Comparison of ENCODE assay signal across 12 cellular contexts in genomic region chr11:117189191-117189940, GRCh38. TPM values are rescaled to one million over a fixed set of nuclear protein-coding genes. Genes with fewer than 3 reads are reported as not detected.
DNase-seq lines count a peak whose midpoint lies in the region; ATAC-seq and TF ChIP-seq lines count a peak whose summit lies in the region.
"Had no signal": no experiment of that assay in that cellular context is flagged by ENCODE, and none has a peak within 500 bp of the region (broad histone marks: within the 10 kb centered on the region; RNA-seq: fewer than 3 reads in every experiment).

No MANE protein-coding gene starts in this region.

- no peak overlapping the region for H2AK5ac ChIP-seq in mesenchymal stem cell (ENCODE audit: low read length, severe bottlenecking)

- no peak overlapping the region for H3K9ac ChIP-seq in mesenchymal stem cell (ENCODE audit: low read length)
- H3K9ac ChIP-seq: parathyroid adenoma had no signal

- H2BK5ac ChIP-seq in mesenchymal stem cell (ENCODE audit: low read depth, low read length, poor library complexity, severe bottlenecking) = no peak overlapping the region

- no peak overlapping the region for H3K14ac ChIP-seq in mesenchymal stem cell (ENCODE audit: low read length in 2 of 2)

- TF ChIP-seq CTCF in GM12864 (IDR thresholded peaks at IDR 0.05; ENCODE audit: low read depth, low read length, missing control alignments) (no peak), OCI-LY7 (conservative IDR thresholded peaks at IDR 0.05; ENCODE audit: low read length) (no peak), vagina (IDR thresholded peaks at IDR 0.05) (no peak), tibial nerve (IDR thresholded peaks at IDR 0.05) (no peak)

- H2BK120ac ChIP-seq in mesenchymal stem cell (ENCODE audit: low read depth, low read length) = no peak overlapping the region

- H3K4me3 ChIP-seq in GM12864 (ENCODE audit: low read depth, low read length) (no peak overlapping the region), OCI-LY7 (ENCODE audit: low read depth, low read length, poor library complexity, severe bottlenecking) (peak overlapping the region; percentile 7), mesenchymal stem cell (ENCODE audit: insufficient read depth in 1 of 2, low read depth in 1 of 2, low read length in 2 of 2) (no peak overlapping the region), vagina (no peak overlapping the region), tibial nerve (no peak overlapping the region)
- H3K4me3 ChIP-seq: body of pancreas had no signal

- POLR2A ChIA-PET in OCI-LY7 (lab: Charles Lee) = no interaction called here

- peak overlapping the region; percentile 56 for H3K4me2 ChIP-seq in OCI-LY7 (ENCODE audit: low read length)
- no peak overlapping the region for H3K4me2 ChIP-seq in mesenchymal stem cell (ENCODE audit: low read length, poor library complexity, severe bottlenecking)

- H4K20me1 ChIP-seq in OCI-LY7 (ENCODE audit: insufficient read depth, low read length) = no peaks in the 10 kb centered on the region

- H3K36me3 ChIP-seq in OCI-LY7 (ENCODE audit: insufficient read depth, low read length) (peaks cover 35% of the 10 kb centered on the region; the same call in 1 of the 2 replicates), mesenchymal stem cell (ENCODE audit: control insufficient read depth in 1 of 2, insufficient read depth in 2 of 2, low read depth in 1 of 2, low read length in 2 of 2) (peaks cover 78 to 82% of the 10 kb centered on the region in 2 experiments), vagina (peaks cover 2 to 56% of the 10 kb centered on the region in 2 donors), tibial nerve (peaks cover 0 to 99% (median 31%) of the 10 kb centered on the region in 3 donors)

- no peaks in the 10 kb centered on the region for H3K79me2 ChIP-seq in OCI-LY7 (ENCODE audit: insufficient read depth, low read depth, low read length)
- H3K79me2 ChIP-seq: parathyroid adenoma had no signal

- H2BK15ac ChIP-seq in mesenchymal stem cell (ENCODE audit: low read depth, poor library complexity, severe bottlenecking) = no peak overlapping the region

- DNase-seq in GM12864 (ENCODE audit: low read depth) (peak; percentile 60), OCI-LY7 (ENCODE audit: low spot score) (peak; percentile 76), mesenchymal stem cell (no peak), vagina (ENCODE audit: extremely low spot score in 2 of 2) (no peak), amygdala (lab: John Stamatoyannopoulos, UW) (no peak), tibial nerve (ENCODE audit: low spot score in 2 of 2) (no peak)
- DNase-seq in activated naive CD4-positive, alpha-beta T cell treated with anti-CD3 and anti-CD28 coated beads, Interleukin-2, amount 50 U/mL, for 72 hours (ENCODE audit: low spot score in 2 of 2) = no peak
- DNase-seq: NCI-H146; stimulated activated CD8-positive, alpha-beta memory T cell treated with anti-CD3 and anti-CD28 coated beads, Interleukin-4, amount 100 ng/mL, for 48 hours had no signal

- H3K23ac ChIP-seq in mesenchymal stem cell (ENCODE audit: low read length in 2 of 2) = no peak overlapping the region

- BruUV-seq in OCI-LY7 (replicated peaks; lab: Mats Ljungman, UMichigan) = no TSS peak

- peaks cover 37% of the 10 kb centered on the region for H3K4me1 ChIP-seq in OCI-LY7 (ENCODE audit: insufficient read depth, low read length, poor library complexity, severe bottlenecking)
- H3K4me1 ChIP-seq in mesenchymal stem cell (ENCODE audit: control insufficient read depth, insufficient read depth, low read depth, low read length) = no peaks in the 10 kb centered on the region
- no peaks in the 10 kb centered on the region for H3K4me1 ChIP-seq in vagina
- H3K4me1 ChIP-seq in tibial nerve = peaks cover 0 to 22% (median 3%) of the 10 kb centered on the region in 4 donors
- H3K4me1 ChIP-seq: parathyroid adenoma had no signal

- no peak overlapping the region for H3K18ac ChIP-seq in mesenchymal stem cell (ENCODE audit: low read depth in 1 of 2, low read length in 2 of 2)

- ATAC-seq in GM21786 (IDR thresholded peaks at IDR 0.05; ENCODE audit: unreplicated experiment) = peak; percentile 48
- no peak for ATAC-seq in activated naive CD4-positive, alpha-beta T cell treated with anti-CD3 and anti-CD28 coated beads, Interleukin-2, amount 50 U/mL, for 72 hours
- ATAC-seq: body of pancreas had no signal

- H3K27ac ChIP-seq in OCI-LY7 (ENCODE audit: low read depth, low read length, poor library complexity, severe bottlenecking) (peak overlapping the region; percentile 44), mesenchymal stem cell (ENCODE audit: low read length, poor library complexity, severe bottlenecking) (no peak overlapping the region), vagina (no peak overlapping the region), tibial nerve (peak overlapping the region in 2 of 4 donors; percentile 46 to 68)
- H3K27ac ChIP-seq: parathyroid adenoma had no signal

- intact Hi-C loops in OCI-LY7 (cut with micrococcal nuclease; ENCODE audit: unreplicated experiment) = no loop called here
- intact Hi-C loops in vagina (cut with DNase I) = no loop called here

- TF ChIP-seq POLR2A in vagina (IDR thresholded peaks at IDR 0.05) (no peak), tibial nerve (IDR thresholded peaks at IDR 0.05) (no peak)

- H3K4ac ChIP-seq in mesenchymal stem cell (ENCODE audit: low read depth in 1 of 2, low read length in 2 of 2) = no peak overlapping the region

- H3K36me3 Mint-ChIP-seq in activated naive CD4-positive, alpha-beta T cell treated with anti-CD3 and anti-CD28 coated beads, Interleukin-2, amount 50 U/mL, for 72 hours = no peaks in the 10 kb centered on the region

- no peak overlapping the region for H4K8ac ChIP-seq in mesenchymal stem cell (ENCODE audit: low read length)

- H2AFZ ChIP-seq in OCI-LY7 (ENCODE audit: low read length) (peak overlapping the region; percentile 54; the same call in 1 of the 2 replicates), mesenchymal stem cell (ENCODE audit: low read depth, low read length) (no peak overlapping the region)
- H2AFZ ChIP-seq: parathyroid adenoma had no signal

- H3K9me3 Mint-ChIP-seq in activated naive CD4-positive, alpha-beta T cell treated with anti-CD3 and anti-CD28 coated beads, Interleukin-2, amount 50 U/mL, for 72 hours = no peaks in the 10 kb centered on the region

- TF ChIP-seq EP300 in tibial nerve (IDR thresholded peaks at IDR 0.05) = peak in 1 of 2 donors; percentile 27

- no peaks in the 10 kb centered on the region for H3K79me1 ChIP-seq in mesenchymal stem cell (replicated peaks; ENCODE audit: low read length, poor library complexity, severe bottlenecking)

- no peak overlapping the region for H2BK12ac ChIP-seq in mesenchymal stem cell (ENCODE audit: low read length in 2 of 2)

- CTCF ChIA-PET in OCI-LY7 (lab: Charles Lee; ENCODE audit: unreplicated experiment) = interaction anchor here (0.6 kb wide), 1 partner anchor 92 kb away, joined by 3 read pairs; no protein-coding TSS in a partner anchor

- WGBS in mesenchymal stem cell = 97% methylated on average over 22 of the region's 22 CpGs
- WGBS in tibial nerve, 2 donors = 87 to 95% methylated on average over 15 to 17 of the region's 22 CpGs

- H3K27me3 ChIP-seq in mesenchymal stem cell (ENCODE audit: control insufficient read depth in 1 of 2, insufficient read depth in 1 of 2, low read length in 2 of 2) (no peaks in the 10 kb centered on the region), vagina (no peaks in the 10 kb centered on the region), tibial nerve (no peaks in the 10 kb centered on the region)
- H3K27me3 ChIP-seq: body of pancreas had no signal

- H4K91ac ChIP-seq in mesenchymal stem cell (ENCODE audit: low read length) = peak overlapping the region; percentile 18

- no peaks in the 10 kb centered on the region for H3K9me2 ChIP-seq in OCI-LY7 (ENCODE audit: insufficient read depth, low read length)

- no peaks in the 10 kb centered on the region for H3K9me3 ChIP-seq in OCI-LY7 (ENCODE audit: low read length)
- no peaks in the 10 kb centered on the region for H3K9me3 ChIP-seq in mesenchymal stem cell (ENCODE audit: control insufficient read depth, low read length)
- H3K9me3 ChIP-seq in vagina = no peaks in the 10 kb centered on the region
- no peaks in the 10 kb centered on the region for H3K9me3 ChIP-seq in tibial nerve
- H3K9me3 ChIP-seq: body of pancreas had no signal

- peak overlapping the region in 1 of 2 donors; percentile 45 for H3K27ac Mint-ChIP-seq in activated naive CD4-positive, alpha-beta T cell treated with anti-CD3 and anti-CD28 coated beads, Interleukin-2, amount 50 U/mL, for 72 hours

RNA-seq across cellular contexts. Expression of gene TAGLN, which starts 9.8 kb away (rescaled TPM):
- 7.4 and 8.4 TPM in 2 replicates for total RNA-seq in OCI-LY7 (2014; rRNA removed; shearing (Covaris generic))
- total RNA-seq in OCI-LY7 (2022) (5.4 and 6.4 TPM in 2 replicates), vagina (1,935 TPM), tibial nerve (1,000 to 10,000 TPM; 1,525 to 3,984 (median 2,307) TPM)
- polyA plus RNA-seq in mesenchymal stem cell (2013, experiment 1 of 2) = 563 TPM
- 558 TPM for polyA plus RNA-seq in mesenchymal stem cell (2013, experiment 2 of 2)
- total RNA-seq in activated naive CD4-positive, alpha-beta T cell treated with anti-CD3 and anti-CD28 coated beads, Interleukin-2, amount 50 U/mL, for 72 hours = 1 to 10 TPM; 1.5 to 5.4 TPM

RNA-seq across cellular contexts. Expression of gene SIDT2, which starts 10.8 kb away (rescaled TPM):
- total RNA-seq in OCI-LY7 (2014; rRNA removed; shearing (Covaris generic)) = 18.3 and 18.6 TPM in 2 replicates
- total RNA-seq in OCI-LY7 (2022) (30.6 and 37.7 TPM in 2 replicates), vagina (24.8 TPM), tibial nerve (100 to 1,000 TPM in 3 of 4 donors, 10 to 100 TPM in 1; 72.6 to 132 (median 125) TPM)
- polyA plus RNA-seq in mesenchymal stem cell (2013, experiment 1 of 2) = 32.2 TPM
- polyA plus RNA-seq in mesenchymal stem cell (2013, experiment 2 of 2) = 32.8 TPM
- 10 to 100 TPM; 20.9 to 32.0 TPM for total RNA-seq in activated naive CD4-positive, alpha-beta T cell treated with anti-CD3 and anti-CD28 coated beads, Interleukin-2, amount 50 U/mL, for 72 hours

RNA-seq across cellular contexts. Expression of gene PCSK7, which starts 42.5 kb away (rescaled TPM):
- 44.1 and 45.4 TPM in 2 replicates for total RNA-seq in OCI-LY7 (2014; rRNA removed; shearing (Covaris generic))
- total RNA-seq in OCI-LY7 (2022) (91.2 and 104 TPM in 2 replicates), vagina (63.8 TPM), tibial nerve (10 to 100 TPM; 45.4 to 94.5 (median 71.6) TPM)
- 18.3 TPM for polyA plus RNA-seq in mesenchymal stem cell (2013, experiment 1 of 2)
- polyA plus RNA-seq in mesenchymal stem cell (2013, experiment 2 of 2) = 17.5 TPM
- 100 to 1,000 TPM; 126 to 201 TPM for total RNA-seq in activated naive CD4-positive, alpha-beta T cell treated with anti-CD3 and anti-CD28 coated beads, Interleukin-2, amount 50 U/mL, for 72 hours

RNA-seq across cellular contexts. Expression of gene RNF214, which starts 43.1 kb away (rescaled TPM):
- 10.9 and 11.2 TPM in 2 replicates for total RNA-seq in OCI-LY7 (2014; rRNA removed; shearing (Covaris generic))
- total RNA-seq in OCI-LY7 (2022) (30.2 and 31.4 TPM in 2 replicates), vagina (10.8 TPM), tibial nerve (10 to 100 TPM; 10.8 to 16.6 (median 12.8) TPM)
- polyA plus RNA-seq in mesenchymal stem cell (2013, experiment 1 of 2) = 13.9 TPM
- 13.3 TPM for polyA plus RNA-seq in mesenchymal stem cell (2013, experiment 2 of 2)
- 10 to 100 TPM; 13.3 to 21.6 TPM for total RNA-seq in activated naive CD4-positive, alpha-beta T cell treated with anti-CD3 and anti-CD28 coated beads, Interleukin-2, amount 50 U/mL, for 72 hours

RNA-seq across cellular contexts. Expression of gene PAFAH1B2, which starts 45.3 kb away (rescaled TPM):
- total RNA-seq in OCI-LY7 (2014; rRNA removed; shearing (Covaris generic)) = 62.8 and 65.3 TPM in 2 replicates
- total RNA-seq in OCI-LY7 (2022) (59.9 and 60.2 TPM in 2 replicates), vagina (68.5 TPM), tibial nerve (100 to 1,000 TPM in 3 of 4 donors, 10 to 100 TPM in 1; 96.9 to 125 (median 109) TPM)
- polyA plus RNA-seq in mesenchymal stem cell (2013, experiment 1 of 2) = 44.5 TPM
- 45.9 TPM for polyA plus RNA-seq in mesenchymal stem cell (2013, experiment 2 of 2)
- total RNA-seq in activated naive CD4-positive, alpha-beta T cell treated with anti-CD3 and anti-CD28 coated beads, Interleukin-2, amount 50 U/mL, for 72 hours = 10 to 100 TPM; 63.4 to 64.5 TPM

Comparison
In these comparisons a context has a peak if more than half of its experiments do, and no peak if none do; other contexts are left out.
1. DNase-seq: peak in GM12864 (single experiment) and OCI-LY7 (single experiment); none in mesenchymal stem cell (single experiment), vagina (0 of 2), amygdala (0 of 56), activated naive CD4-positive, alpha-beta T cell treated with anti-CD3 and anti-CD28 coated beads, Interleukin-2, amount 50 U/mL, for 72 hours (0 of 2) and tibial nerve (0 of 2).
2. RNA of gene TAGLN, which starts 9.8 kb away (total RNA-seq): 1,525 to 3,984 TPM in tibial nerve and 1,935 TPM in vagina (single experiment); 5.4 to 8.4 TPM in OCI-LY7 and 1.5 to 5.4 TPM in activated naive CD4-positive, alpha-beta T cell treated with anti-CD3 and anti-CD28 coated beads, Interleukin-2, amount 50 U/mL, for 72 hours; every median in the first group is over 100 times any median in the second.